11 cellular contexts compared by ENCODE assay signal in the genomic region with DNA sequence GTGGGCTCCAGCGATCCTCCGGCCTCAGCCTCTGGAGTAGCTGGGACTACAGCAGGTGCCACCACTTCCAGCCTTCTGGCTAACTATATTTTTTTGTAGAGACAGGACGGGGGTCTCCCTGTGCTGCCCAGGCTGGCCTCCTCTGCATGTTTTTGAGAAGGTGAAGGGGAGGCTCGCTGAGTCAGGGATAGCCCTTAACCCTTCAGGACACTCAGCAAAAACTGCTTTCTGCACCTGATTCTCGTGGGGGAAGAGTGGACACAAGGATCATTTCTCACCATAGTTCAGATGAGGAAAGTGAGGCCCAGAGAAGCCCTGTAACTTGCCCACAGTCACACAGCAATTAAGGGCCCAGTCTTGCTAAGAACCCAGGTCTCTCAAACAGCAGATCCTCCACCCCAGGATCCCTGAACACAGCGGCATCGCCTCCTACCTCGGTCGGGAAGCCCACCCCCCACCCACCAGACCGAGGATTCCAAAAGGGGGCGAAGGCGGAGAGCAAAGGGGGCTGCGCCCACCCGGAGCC. TPM values are rescaled to one million over a fixed set of nuclear protein-coding genes. Genes with fewer than 3 reads are reported as not detected.
DNase-seq lines count a peak whose midpoint lies in the region; ATAC-seq and TF ChIP-seq lines count a peak whose summit lies in the region.
"Had no signal": no experiment of that assay in that cellular context is flagged by ENCODE, and none has a peak within 500 bp of the region (broad histone marks: within the 10 kb centered on the region; RNA-seq: fewer than 3 reads in every experiment).

No MANE protein-coding gene starts in this region.

- no peaks in the 10 kb centered on the region for H3K9me3 Mint-ChIP-seq in T-helper 1 cell treated with Interleukin-12 subunit alpha and Interleukin-12 subunit beta and Interleukin-4 antibody, amounts not matched to agents 30 μg/mL and 1 μg/mL, for 36 hours

- H3K36me3 Mint-ChIP-seq in T-helper 1 cell treated with Interleukin-12 subunit alpha and Interleukin-12 subunit beta and Interleukin-4 antibody, amounts not matched to agents 30 μg/mL and 1 μg/mL, for 36 hours (ENCODE audit: low read depth): no peaks in the 10 kb centered on the region

- peak overlapping the region; percentile 93 for H3K27ac Mint-ChIP-seq in T-helper 1 cell treated with Interleukin-12 subunit alpha and Interleukin-12 subunit beta and Interleukin-4 antibody, amounts not matched to agents 30 μg/mL and 1 μg/mL, for 36 hours

- DNase-seq in T-helper 1 cell (no peak), right lobe of liver (no peak), substantia nigra (lab: John Stamatoyannopoulos, UW) (no peak), dedifferentiated amniotic fluid mesenchymal stem cell (ENCODE audit: extremely low spot score) (no peak)
- DNase-seq in stimulated activated CD4-positive, alpha-beta T cell treated with anti-CD3 and anti-CD28 coated beads, Interleukin-12 subunit alpha, Interleukin-12 subunit beta, amount 100 ng/mL, for 4 hours: no peak
- DNase-seq: NCI-H524; stimulated activated CD4-positive, alpha-beta T cell treated with anti-CD3 and anti-CD28 coated beads, Interleukin-2, amount 100 ng/mL, for 48 hours had no signal

- WGBS in right lobe of liver (ENCODE audit: insufficient coverage, low coverage, low lambda C conversion rate, missing lambda C conversion rate): 57% methylated on average over 7 of the region's 14 CpGs

- ATAC-seq in right lobe of liver (no peak), HG03571 (IDR thresholded peaks at IDR 0.05; ENCODE audit: unreplicated experiment) (no peak)

- peak overlapping the region; percentile 26 to 39 (median 33) for H3K4me3 ChIP-seq in right lobe of liver

- H3K4me1 ChIP-seq in right lobe of liver: no peaks in the 10 kb centered on the region

- H3K9me3 ChIP-seq in right lobe of liver: no peaks in the 10 kb centered on the region

- TF ChIP-seq POLR2A in right lobe of liver (IDR thresholded peaks at IDR 0.05): no peak

- H3K27me3 Mint-ChIP-seq in T-helper 1 cell treated with Interleukin-12 subunit alpha and Interleukin-12 subunit beta and Interleukin-4 antibody, amounts not matched to agents 30 μg/mL and 1 μg/mL, for 36 hours (ENCODE audit: low read depth): peaks cover 4% of the 10 kb centered on the region

- intact Hi-C loops in right lobe of liver (cut with DNase I): no loop called here

- no peaks in the 10 kb centered on the region for H3K36me3 ChIP-seq in right lobe of liver

- H3K4me1 Mint-ChIP-seq in T-helper 1 cell treated with Interleukin-12 subunit alpha and Interleukin-12 subunit beta and Interleukin-4 antibody, amounts not matched to agents 30 μg/mL and 1 μg/mL, for 36 hours (ENCODE audit: low read depth): peaks cover 61% of the 10 kb centered on the region

- H3K4me3 Mint-ChIP-seq in T-helper 1 cell treated with Interleukin-12 subunit alpha and Interleukin-12 subunit beta and Interleukin-4 antibody, amounts not matched to agents 30 μg/mL and 1 μg/mL, for 36 hours: peak overlapping the region; percentile 57

- no peaks in the 10 kb centered on the region for H3K27me3 ChIP-seq in right lobe of liver

- no peak for TF ChIP-seq CTCF in right lobe of liver (IDR thresholded peaks at IDR 0.05)

- peak overlapping the region; percentile 54 for H3K27ac ChIP-seq in angular gyrus (ENCODE audit: low read depth, low read length)
- H3K27ac ChIP-seq in right lobe of liver: peak overlapping the region; percentile 36 to 75 (median 49)
- peak overlapping the region; percentile 0 for H3K27ac ChIP-seq in substantia nigra (ENCODE audit: low read depth, low read length, poor library complexity, severe bottlenecking)
- H3K27ac ChIP-seq: 22Rv1 had no signal

RNA-seq across cellular contexts. Expression of a gene that starts 1.3 kb away (rescaled TPM):
- 1 to 10 TPM; 2.5 to 10.0 (median 6.3) TPM for total RNA-seq in right lobe of liver

RNA-seq across cellular contexts. Expression of a gene that starts 29.8 kb away (rescaled TPM):
- 10 to 100 TPM in 3 of 6 experiments, 1 to 10 TPM in 3; 5.5 to 21.3 (median 10.9) TPM for total RNA-seq in right lobe of liver

RNA-seq across cellular contexts. Expression of a gene that starts 38.3 kb away (rescaled TPM):
- 10 to 100 TPM in 5 of 6 experiments, 1 to 10 TPM in 1; 9.5 to 45.7 (median 33.2) TPM for total RNA-seq in right lobe of liver

Comparison
In these comparisons a context has a peak if more than half of its experiments do, and no peak if none do; other contexts are left out.
1. H3K27ac ChIP-seq: peak in every context shown above with its lines; median percentile 54 in angular gyrus; 49 in right lobe of liver; 0 in substantia nigra.